1 cellular context compared by ENCODE assay signal in genomic region chr5:56464935-56465756, GRCh38.
TF ChIP-seq lines count a peak whose summit lies in the region.

No MANE protein-coding gene starts in this region.

TF ChIP-seq in HepG2, 621 proteins besides CTCF, POLR2A, EP300 and RAD21 (continued from another document):
- TF ChIP-seq MYPOP (CRISPR knock-in tag; IDR thresholded peaks at IDR 0.05) (no peak), FUBP1 (CRISPR knock-in tag; IDR thresholded peaks at IDR 0.05; ENCODE audit: borderline replicate concordance) (no peak), STAG1 (CRISPR knock-in tag; IDR thresholded peaks at IDR 0.05) (peak; percentile 27; the same call in 1 of the 2 replicates), ELF3 (CRISPR knock-in tag; IDR thresholded peaks at IDR 0.05) (peak; percentile 86), ZKSCAN8 (CRISPR knock-in tag; IDR thresholded peaks at IDR 0.05; ENCODE audit: borderline replicate concordance) (peak; percentile 86; the same call in 1 of the 2 replicates), U2AF2 (IDR thresholded peaks at IDR 0.05; ENCODE audit: low read depth, low read length) (no peak)
